ENCODE assay signal across 1 cellular context in genomic region chr19:38850976-38851621, GRCh38.
TF ChIP-seq lines count a peak whose summit lies in the region.

No MANE protein-coding gene starts in this region.

TF ChIP-seq in HEK293, 187 proteins besides CTCF, POLR2A, EP300 and RAD21 (continued from another document and continues in another):
- TF ChIP-seq ZNF645 (tag by site-specific recombination; IDR thresholded peaks at IDR 0.05) (peak; percentile 44; the same call in 1 of the 2 replicates), YY1 (tag by site-specific recombination; IDR thresholded peaks at IDR 0.05) (peak; percentile 13; the same call in 1 of the 2 replicates), ZSCAN30 (tag by site-specific recombination; IDR thresholded peaks at IDR 0.05) (peak; percentile 17; the same call in 1 of the 2 replicates), ZNF10 (tag by site-specific recombination; IDR thresholded peaks at IDR 0.05) (0 out of 2 replicates have a peak, but pooled peaks have one; percentile 1), ZBTB48 (tag by site-specific recombination; IDR thresholded peaks at IDR 0.05) (peak; percentile 1; the same call in 1 of the 2 replicates), BCL11A (tag by site-specific recombination; IDR thresholded peaks at IDR 0.05; ENCODE audit: low read depth) (peak; percentile 25; the same call in 1 of the 2 replicates), ZSCAN5A (tag by site-specific recombination; IDR thresholded peaks at IDR 0.05) (0 out of 2 replicates have a peak, but pooled peaks have one; percentile 17), ZNF184 (tag by site-specific recombination; IDR thresholded peaks at IDR 0.05) (no peak), BCL11B (tag by site-specific recombination; IDR thresholded peaks at IDR 0.05; ENCODE audit: low read depth) (peak; percentile 94), ZNF391 (tag by site-specific recombination; IDR thresholded peaks at IDR 0.05; ENCODE audit: borderline replicate concordance, low read depth) (peak; percentile 65), ZNF335 (tag by site-specific recombination; conservative IDR thresholded peaks at IDR 0.05) (peak; percentile 98), FEZF1 (tag by site-specific recombination; IDR thresholded peaks at IDR 0.05) (0 out of 2 replicates have a peak, but pooled peaks have one; percentile 24), ZNF530 (tag by site-specific recombination; IDR thresholded peaks at IDR 0.05; ENCODE audit: low read depth) (no peak), SP7 (tag by site-specific recombination; IDR thresholded peaks at IDR 0.05) (peak; percentile 10; the same call in 1 of the 2 replicates), PRDM1 (tag by site-specific recombination; IDR thresholded peaks at IDR 0.05) (peak; percentile 30; the same call in 1 of the 2 replicates), SCRT2 (tag by site-specific recombination; IDR thresholded peaks at IDR 0.05) (peak; percentile 56), ZNF266 (tag by site-specific recombination; IDR thresholded peaks at IDR 0.05; ENCODE audit: low read depth) (peak; percentile 20), ZBTB17 (tag by site-specific recombination; IDR thresholded peaks at IDR 0.05) (peak; percentile 7), IKZF3 (tag by site-specific recombination; IDR thresholded peaks at IDR 0.05) (peak; percentile 28; the same call in 1 of the 2 replicates), GLIS1 (tag by site-specific recombination; IDR thresholded peaks at IDR 0.05) (peak; percentile 100), MZF1 (tag by site-specific recombination; IDR thresholded peaks at IDR 0.05; ENCODE audit: borderline replicate concordance) (peak; percentile 20; the same call in 1 of the 2 replicates), ZNF223 (tag by site-specific recombination; IDR thresholded peaks at IDR 0.05) (0 out of 2 replicates have a peak, but pooled peaks have one; percentile 40), MEIS1 (CRISPR knock-in tag; IDR thresholded peaks at IDR 0.05; ENCODE audit: borderline replicate concordance) (no peak), ATF2 (tag by site-specific recombination; IDR thresholded peaks at IDR 0.05; ENCODE audit: low read depth) (no peak), ZBTB26 (tag by site-specific recombination; optimal IDR thresholded peaks at IDR 0.05) (peak; percentile 71), RBAK (tag by site-specific recombination; IDR thresholded peaks at IDR 0.05) (peak; percentile 14; the same call in 1 of the 2 replicates), ZNF146 (tag by site-specific recombination; IDR thresholded peaks at IDR 0.05) (0 out of 2 replicates have a peak, but pooled peaks have one; percentile 3), ZNF670 (tag by site-specific recombination; IDR thresholded peaks at IDR 0.05; ENCODE audit: low read depth) (no peak), ZNF416 (tag by site-specific recombination; IDR thresholded peaks at IDR 0.05) (no peak), ZNF133 (tag by site-specific recombination; IDR thresholded peaks at IDR 0.05) (0 out of 2 replicates have a peak, but pooled peaks have one; percentile 22), ZNF776 (tag by site-specific recombination; IDR thresholded peaks at IDR 0.05; ENCODE audit: borderline replicate concordance) (no peak), ZNF114 (tag by site-specific recombination; IDR thresholded peaks at IDR 0.05) (no peak)
- TF ChIP-seq, protein P1, sequence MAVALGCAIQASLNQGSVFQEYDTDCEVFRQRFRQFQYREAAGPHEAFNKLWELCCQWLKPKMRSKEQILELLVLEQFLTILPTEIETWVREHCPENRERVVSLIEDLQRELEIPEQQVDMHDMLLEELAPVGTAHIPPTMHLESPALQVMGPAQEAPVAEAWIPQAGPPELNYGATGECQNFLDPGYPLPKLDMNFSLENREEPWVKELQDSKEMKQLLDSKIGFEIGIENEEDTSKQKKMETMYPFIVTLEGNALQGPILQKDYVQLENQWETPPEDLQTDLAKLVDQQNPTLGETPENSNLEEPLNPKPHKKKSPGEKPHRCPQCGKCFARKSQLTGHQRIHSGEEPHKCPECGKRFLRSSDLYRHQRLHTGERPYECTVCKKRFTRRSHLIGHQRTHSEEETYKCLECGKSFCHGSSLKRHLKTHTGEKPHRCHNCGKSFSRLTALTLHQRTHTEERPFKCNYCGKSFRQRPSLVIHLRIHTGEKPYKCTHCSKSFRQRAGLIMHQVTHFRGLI (tag by site-specific recombination; IDR thresholded peaks at IDR 0.05), result peak; percentile 94
- TF ChIP-seq, protein P2, sequence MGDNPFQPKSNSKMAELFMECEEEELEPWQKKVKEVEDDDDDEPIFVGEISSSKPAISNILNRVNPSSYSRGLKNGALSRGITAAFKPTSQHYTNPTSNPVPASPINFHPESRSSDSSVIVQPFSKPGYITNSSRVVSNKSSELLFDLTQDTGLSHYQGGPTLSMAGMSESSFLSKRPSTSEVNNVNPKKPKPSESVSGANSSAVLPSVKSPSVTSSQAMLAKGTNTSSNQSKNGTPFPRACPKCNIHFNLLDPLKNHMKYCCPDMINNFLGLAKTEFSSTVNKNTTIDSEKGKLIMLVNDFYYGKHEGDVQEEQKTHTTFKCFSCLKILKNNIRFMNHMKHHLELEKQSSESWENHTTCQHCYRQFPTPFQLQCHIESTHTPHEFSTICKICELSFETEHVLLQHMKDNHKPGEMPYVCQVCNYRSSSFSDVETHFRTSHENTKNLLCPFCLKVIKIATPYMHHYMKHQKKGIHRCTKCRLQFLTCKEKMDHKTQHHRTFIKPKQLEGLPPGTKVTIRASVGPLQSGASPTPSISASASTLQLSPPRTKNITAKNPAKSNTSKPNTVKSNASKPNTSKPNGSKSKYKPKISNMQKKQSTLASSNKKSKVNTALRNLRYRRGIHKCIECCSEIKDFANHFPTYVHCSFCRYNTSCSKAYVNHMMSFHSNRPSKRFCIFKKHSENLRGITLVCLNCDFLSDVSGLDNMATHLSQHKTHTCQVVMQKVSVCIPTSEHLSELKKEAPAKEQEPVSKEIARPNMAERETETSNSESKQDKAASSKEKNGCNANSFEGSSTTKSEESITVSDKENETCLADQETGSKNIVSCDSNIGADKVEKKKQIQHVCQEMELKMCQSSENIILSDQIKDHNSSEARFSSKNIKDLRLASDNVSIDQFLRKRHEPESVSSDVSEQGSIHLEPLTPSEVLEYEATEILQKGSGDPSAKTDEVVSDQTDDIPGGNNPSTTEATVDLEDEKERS (tag by site-specific recombination; IDR thresholded peaks at IDR 0.05), result no peak
- TF ChIP-seq, protein P3, sequence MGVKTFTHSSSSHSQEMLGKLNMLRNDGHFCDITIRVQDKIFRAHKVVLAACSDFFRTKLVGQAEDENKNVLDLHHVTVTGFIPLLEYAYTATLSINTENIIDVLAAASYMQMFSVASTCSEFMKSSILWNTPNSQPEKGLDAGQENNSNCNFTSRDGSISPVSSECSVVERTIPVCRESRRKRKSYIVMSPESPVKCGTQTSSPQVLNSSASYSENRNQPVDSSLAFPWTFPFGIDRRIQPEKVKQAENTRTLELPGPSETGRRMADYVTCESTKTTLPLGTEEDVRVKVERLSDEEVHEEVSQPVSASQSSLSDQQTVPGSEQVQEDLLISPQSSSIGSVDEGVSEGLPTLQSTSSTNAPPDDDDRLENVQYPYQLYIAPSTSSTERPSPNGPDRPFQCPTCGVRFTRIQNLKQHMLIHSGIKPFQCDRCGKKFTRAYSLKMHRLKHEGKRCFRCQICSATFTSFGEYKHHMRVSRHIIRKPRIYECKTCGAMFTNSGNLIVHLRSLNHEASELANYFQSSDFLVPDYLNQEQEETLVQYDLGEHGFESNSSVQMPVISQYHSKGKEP (tag by site-specific recombination; IDR thresholded peaks at IDR 0.05), result no peak; the same call in 1 of the 2 replicates
- TF ChIP-seq, protein P4, sequence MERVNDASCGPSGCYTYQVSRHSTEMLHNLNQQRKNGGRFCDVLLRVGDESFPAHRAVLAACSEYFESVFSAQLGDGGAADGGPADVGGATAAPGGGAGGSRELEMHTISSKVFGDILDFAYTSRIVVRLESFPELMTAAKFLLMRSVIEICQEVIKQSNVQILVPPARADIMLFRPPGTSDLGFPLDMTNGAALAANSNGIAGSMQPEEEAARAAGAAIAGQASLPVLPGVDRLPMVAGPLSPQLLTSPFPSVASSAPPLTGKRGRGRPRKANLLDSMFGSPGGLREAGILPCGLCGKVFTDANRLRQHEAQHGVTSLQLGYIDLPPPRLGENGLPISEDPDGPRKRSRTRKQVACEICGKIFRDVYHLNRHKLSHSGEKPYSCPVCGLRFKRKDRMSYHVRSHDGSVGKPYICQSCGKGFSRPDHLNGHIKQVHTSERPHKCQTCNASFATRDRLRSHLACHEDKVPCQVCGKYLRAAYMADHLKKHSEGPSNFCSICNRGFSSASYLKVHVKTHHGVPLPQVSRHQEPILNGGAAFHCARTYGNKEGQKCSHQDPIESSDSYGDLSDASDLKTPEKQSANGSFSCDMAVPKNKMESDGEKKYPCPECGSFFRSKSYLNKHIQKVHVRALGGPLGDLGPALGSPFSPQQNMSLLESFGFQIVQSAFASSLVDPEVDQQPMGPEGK (tag by site-specific recombination; IDR thresholded peaks at IDR 0.05), result peak; percentile 70; the same call in 1 of the 2 replicates
- TF ChIP-seq, protein P5, sequence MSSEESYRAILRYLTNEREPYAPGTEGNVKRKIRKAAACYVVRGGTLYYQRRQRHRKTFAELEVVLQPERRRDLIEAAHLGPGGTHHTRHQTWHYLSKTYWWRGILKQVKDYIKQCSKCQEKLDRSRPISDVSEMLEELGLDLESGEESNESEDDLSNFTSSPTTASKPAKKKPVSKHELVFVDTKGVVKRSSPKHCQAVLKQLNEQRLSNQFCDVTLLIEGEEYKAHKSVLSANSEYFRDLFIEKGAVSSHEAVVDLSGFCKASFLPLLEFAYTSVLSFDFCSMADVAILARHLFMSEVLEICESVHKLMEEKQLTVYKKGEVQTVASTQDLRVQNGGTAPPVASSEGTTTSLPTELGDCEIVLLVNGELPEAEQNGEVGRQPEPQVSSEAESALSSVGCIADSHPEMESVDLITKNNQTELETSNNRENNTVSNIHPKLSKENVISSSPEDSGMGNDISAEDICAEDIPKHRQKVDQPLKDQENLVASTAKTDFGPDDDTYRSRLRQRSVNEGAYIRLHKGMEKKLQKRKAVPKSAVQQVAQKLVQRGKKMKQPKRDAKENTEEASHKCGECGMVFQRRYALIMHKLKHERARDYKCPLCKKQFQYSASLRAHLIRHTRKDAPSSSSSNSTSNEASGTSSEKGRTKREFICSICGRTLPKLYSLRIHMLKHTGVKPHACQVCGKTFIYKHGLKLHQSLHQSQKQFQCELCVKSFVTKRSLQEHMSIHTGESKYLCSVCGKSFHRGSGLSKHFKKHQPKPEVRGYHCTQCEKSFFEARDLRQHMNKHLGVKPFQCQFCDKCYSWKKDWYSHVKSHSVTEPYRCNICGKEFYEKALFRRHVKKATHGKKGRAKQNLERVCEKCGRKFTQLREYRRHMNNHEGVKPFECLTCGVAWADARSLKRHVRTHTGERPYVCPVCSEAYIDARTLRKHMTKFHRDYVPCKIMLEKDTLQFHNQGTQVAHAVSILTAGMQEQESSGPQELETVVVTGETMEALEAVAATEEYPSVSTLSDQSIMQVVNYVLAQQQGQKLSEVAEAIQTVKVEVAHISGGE (tag by site-specific recombination; conservative IDR thresholded peaks at IDR 0.05; ENCODE audit: low read depth), result 0 out of 2 replicates have a peak, but pooled peaks have one; percentile 16
- TF ChIP-seq, protein P6, sequence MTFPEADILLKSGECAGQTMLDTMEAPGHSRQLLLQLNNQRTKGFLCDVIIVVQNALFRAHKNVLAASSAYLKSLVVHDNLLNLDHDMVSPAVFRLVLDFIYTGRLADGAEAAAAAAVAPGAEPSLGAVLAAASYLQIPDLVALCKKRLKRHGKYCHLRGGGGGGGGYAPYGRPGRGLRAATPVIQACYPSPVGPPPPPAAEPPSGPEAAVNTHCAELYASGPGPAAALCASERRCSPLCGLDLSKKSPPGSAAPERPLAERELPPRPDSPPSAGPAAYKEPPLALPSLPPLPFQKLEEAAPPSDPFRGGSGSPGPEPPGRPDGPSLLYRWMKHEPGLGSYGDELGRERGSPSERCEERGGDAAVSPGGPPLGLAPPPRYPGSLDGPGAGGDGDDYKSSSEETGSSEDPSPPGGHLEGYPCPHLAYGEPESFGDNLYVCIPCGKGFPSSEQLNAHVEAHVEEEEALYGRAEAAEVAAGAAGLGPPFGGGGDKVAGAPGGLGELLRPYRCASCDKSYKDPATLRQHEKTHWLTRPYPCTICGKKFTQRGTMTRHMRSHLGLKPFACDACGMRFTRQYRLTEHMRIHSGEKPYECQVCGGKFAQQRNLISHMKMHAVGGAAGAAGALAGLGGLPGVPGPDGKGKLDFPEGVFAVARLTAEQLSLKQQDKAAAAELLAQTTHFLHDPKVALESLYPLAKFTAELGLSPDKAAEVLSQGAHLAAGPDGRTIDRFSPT (tag by site-specific recombination; IDR thresholded peaks at IDR 0.05), result peak; percentile 96
